13 cellular contexts compared by ENCODE assay signal in genomic region chr1:108041360-108042143, GRCh38.
DNase-seq lines count a peak whose midpoint lies in the region; ATAC-seq, FAIRE-seq and TF ChIP-seq lines count a peak whose summit lies in the region.
"Had no signal": no experiment of that assay in that cellular context is flagged by ENCODE, and none has a peak within 500 bp of the region (broad histone marks: within the 10 kb centered on the region; RNA-seq: fewer than 3 reads in every experiment).

No MANE protein-coding gene starts in this region.

- no peak overlapping the region for H3K4me3 Mint-ChIP-seq in activated naive CD4-positive, alpha-beta T cell treated with anti-CD3 and anti-CD28 coated beads, Interleukin-2, amount 10 ng/mL, durations not matched to agents 7 days and 5 days
- peak overlapping the region; percentile 24 to 46 for H3K4me3 Mint-ChIP-seq in stimulated activated naive CD8-positive, alpha-beta T cell treated with anti-CD3 and anti-CD28 coated beads, Interleukin-15, amount 100 ng/mL, for 72 hours

- TF ChIP-seq CTCF in endothelial cell of umbilical vein (IDR thresholded peaks at IDR 0.05; ENCODE audit: extremely low read depth in 1 of 2, insufficient read depth in 1 of 2, low read depth in 1 of 2, low read length in 2 of 2) = no peak

- peak overlapping the region; percentile 2 for H3K27ac Mint-ChIP-seq in activated naive CD4-positive, alpha-beta T cell treated with anti-CD3 and anti-CD28 coated beads, Interleukin-2, amount 10 ng/mL, durations not matched to agents 7 days and 5 days
- H3K27ac Mint-ChIP-seq in stimulated activated naive CD8-positive, alpha-beta T cell treated with anti-CD3 and anti-CD28 coated beads, Interleukin-15, amount 100 ng/mL, for 72 hours = peak overlapping the region in 1 of 2 donors; percentile 59

- H3K27me3 Mint-ChIP-seq in activated naive CD4-positive, alpha-beta T cell treated with anti-CD3 and anti-CD28 coated beads, Interleukin-2, amount 10 ng/mL, durations not matched to agents 7 days and 5 days = no peaks in the 10 kb centered on the region
- no peaks in the 10 kb centered on the region for H3K27me3 Mint-ChIP-seq in stimulated activated naive CD8-positive, alpha-beta T cell treated with anti-CD3 and anti-CD28 coated beads, Interleukin-15, amount 100 ng/mL, for 72 hours

- no peak for FAIRE-seq in endothelial cell of umbilical vein (lab: Jason Lieb, UNC)
- FAIRE-seq: colon had no signal

- intact Hi-C loops in endothelial cell of umbilical vein (cut with micrococcal nuclease) = no loop called here

- H3K9me1 ChIP-seq in endothelial cell of umbilical vein (replicated peaks; ENCODE audit: control insufficient read depth, extremely low read depth, insufficient read depth, low read length) = no peaks in the 10 kb centered on the region

- POLR2A ChIA-PET in endothelial cell of umbilical vein (lab: Charles Lee) = no interaction called here

- no peak overlapping the region for H3K4me2 ChIP-seq in endothelial cell of umbilical vein (ENCODE audit: insufficient read depth, low read length)

- H3K36me3 Mint-ChIP-seq in activated naive CD4-positive, alpha-beta T cell treated with anti-CD3 and anti-CD28 coated beads, Interleukin-2, amount 10 ng/mL, durations not matched to agents 7 days and 5 days = peaks cover 2% of the 10 kb centered on the region

- no TSS peak for BruUV-seq in endothelial cell of umbilical vein (replicated peaks; lab: Mats Ljungman, UMichigan)

- H3K9ac ChIP-seq in endothelial cell of umbilical vein (replicated peaks; ENCODE audit: extremely low read depth, insufficient read depth, low read length) = no peak overlapping the region

- CTCF ChIA-PET in activated naive CD4-positive, alpha-beta T cell treated with anti-CD3 and anti-CD28 coated beads, Interleukin-2, amount 10 ng/mL, durations not matched to agents 7 days and 5 days (lab: Charles Lee) = interaction anchor here (1.7 kb wide), 1 partner anchor 259 kb away, joined by 4 read pairs; no protein-coding TSS in a partner anchor
- CTCF ChIA-PET in endothelial cell of umbilical vein (lab: Charles Lee) = no interaction called here

- no peak for DNase-seq in activated naive CD4-positive, alpha-beta T cell treated with anti-CD3 and anti-CD28 coated beads, Interleukin-2, amount 10 ng/mL, durations not matched to agents 7 days and 5 days
- DNase-seq in activated naive CD4-positive, alpha-beta T cell treated with anti-CD3 and anti-CD28 coated beads, Interleukin-2, amount 50 U/mL, for 16 hours = no peak
- DNase-seq in NOMO-1 treated with dmso at 0.1 percent for 144 hours (lab: John Stamatoyannopoulos, UW; ENCODE audit: unreplicated experiment) (peak; percentile 78), endothelial cell of umbilical vein (ENCODE audit: low read depth, low spot score) (no peak), DMS 273 (lab: John Stamatoyannopoulos, UW; ENCODE audit: unreplicated experiment) (no peak), DMS153 treated with DMSO at 0.1 percent for 48 hours (lab: John Stamatoyannopoulos, UW; ENCODE audit: unreplicated experiment) (no peak), NCI-H2196 treated with DMSO at 0.1 percent for 48 hours (lab: John Stamatoyannopoulos, UW; ENCODE audit: unreplicated experiment) (no peak)
- peak in 1 of 2 donors; percentile 35 for DNase-seq in stimulated activated naive CD8-positive, alpha-beta T cell treated with anti-CD3 and anti-CD28 coated beads, Interleukin-15, amount 100 ng/mL, for 72 hours
- DNase-seq: BE2C, heart left ventricle, mucosa of descending colon had no signal

- peak; percentile 91 for ATAC-seq in stimulated activated naive CD8-positive, alpha-beta T cell treated with anti-CD3 and anti-CD28 coated beads, Interleukin-15, amount 100 ng/mL, for 72 hours
- ATAC-seq: heart left ventricle, mucosa of descending colon had no signal

- no peaks in the 10 kb centered on the region for H3K79me2 ChIP-seq in endothelial cell of umbilical vein (ENCODE audit: control insufficient read depth, insufficient read depth, low read length)

- H3K36me3 ChIP-seq in endothelial cell of umbilical vein (ENCODE audit: control insufficient read depth in 2 of 2, extremely low read depth in 1 of 2, insufficient read depth in 2 of 2, low read length in 2 of 2) = no peaks in the 10 kb centered on the region
- H3K36me3 ChIP-seq: BE2C, heart left ventricle had no signal

- no peaks in the 10 kb centered on the region for H4K20me1 ChIP-seq in endothelial cell of umbilical vein (replicated peaks; ENCODE audit: control insufficient read depth, extremely low read depth, insufficient read depth, low read length)

- no peak overlapping the region for H3K27ac ChIP-seq in endothelial cell of umbilical vein (ENCODE audit: insufficient read depth, low read depth, low read length)

- no peaks in the 10 kb centered on the region for H3K9me3 ChIP-seq in endothelial cell of umbilical vein (replicated peaks; ENCODE audit: control insufficient read depth, insufficient read depth, low read length)
- H3K9me3 ChIP-seq: BE2C, heart left ventricle, mucosa of descending colon had no signal

- no peaks in the 10 kb centered on the region for H3K9me3 Mint-ChIP-seq in activated naive CD4-positive, alpha-beta T cell treated with anti-CD3 and anti-CD28 coated beads, Interleukin-2, amount 10 ng/mL, durations not matched to agents 7 days and 5 days
- peaks cover 0 to 4% of the 10 kb centered on the region in 2 donors for H3K9me3 Mint-ChIP-seq in stimulated activated naive CD8-positive, alpha-beta T cell treated with anti-CD3 and anti-CD28 coated beads, Interleukin-15, amount 100 ng/mL, for 72 hours

- no peak overlapping the region for H2AFZ ChIP-seq in endothelial cell of umbilical vein (ENCODE audit: low read depth, low read length)

- peaks cover 0 to 7% of the 10 kb centered on the region in 2 experiments for H3K27me3 ChIP-seq in endothelial cell of umbilical vein (ENCODE audit: control insufficient read depth in 2 of 2, insufficient read depth in 2 of 2, low read length in 2 of 2)
- H3K27me3 ChIP-seq: heart left ventricle had no signal

- no peak for TF ChIP-seq POLR2A in endothelial cell of umbilical vein (IDR thresholded peaks at IDR 0.05; ENCODE audit: low read depth, low read length)

- H3K4me3 ChIP-seq in endothelial cell of umbilical vein (replicated peaks in 1 of 3; ENCODE audit: insufficient read depth in 1 of 3, low read depth in 1 of 3, low read length in 3 of 3) = no peak overlapping the region
- H3K4me3 ChIP-seq: heart left ventricle, mucosa of descending colon, skin epidermis had no signal

- dilution Hi-C loops in endothelial cell of umbilical vein (cut with MboI; ENCODE audit: extremely low pct_ligation_motif_present, low sequenced_read_pairs) = no loop called here

- H3K4me1 ChIP-seq in endothelial cell of umbilical vein (ENCODE audit: control insufficient read depth, extremely low read depth, insufficient read depth, low read length) = no peaks in the 10 kb centered on the region
- H3K4me1 ChIP-seq: BE2C had no signal

- H3K4me1 Mint-ChIP-seq in activated naive CD4-positive, alpha-beta T cell treated with anti-CD3 and anti-CD28 coated beads, Interleukin-2, amount 10 ng/mL, durations not matched to agents 7 days and 5 days = peaks cover 29% of the 10 kb centered on the region
- peaks cover 52% of the 10 kb centered on the region for H3K4me1 Mint-ChIP-seq in stimulated activated naive CD8-positive, alpha-beta T cell treated with anti-CD3 and anti-CD28 coated beads, Interleukin-15, amount 100 ng/mL, for 72 hours

TF ChIP-seq in endothelial cell of umbilical vein, 7 proteins besides CTCF, POLR2A, EP300 and RAD21:
- no peak for TF ChIP-seq JUN (IDR thresholded peaks at IDR 0.05; ENCODE audit: borderline replicate concordance, insufficient read depth, insufficient read length, low read depth)
- peak; percentile 17 for TF ChIP-seq GATA2 (IDR thresholded peaks at IDR 0.05; ENCODE audit: insufficient read depth, insufficient read length, low read depth, low read length)
- TF ChIP-seq POLR2AphosphoS5 (IDR thresholded peaks at IDR 0.05; ENCODE audit: insufficient read depth, low read depth, low read length) = no peak
- no peak for TF ChIP-seq MAX (IDR thresholded peaks at IDR 0.05; ENCODE audit: insufficient read depth, insufficient read length)
- no peak for TF ChIP-seq MYC (IDR thresholded peaks at IDR 0.05; ENCODE audit: low read depth, low read length)
- no peak for TF ChIP-seq EZH2 (IDR thresholded peaks at IDR 0.05; ENCODE audit: borderline replicate concordance, low read depth, low read length, severe bottlenecking)
- TF ChIP-seq FOS (IDR thresholded peaks at IDR 0.05; ENCODE audit: borderline replicate concordance, insufficient read depth, low read length) = peak; percentile 13
